Comparison of ENCODE assay signal across 1 cellular context in the genomic region with DNA sequence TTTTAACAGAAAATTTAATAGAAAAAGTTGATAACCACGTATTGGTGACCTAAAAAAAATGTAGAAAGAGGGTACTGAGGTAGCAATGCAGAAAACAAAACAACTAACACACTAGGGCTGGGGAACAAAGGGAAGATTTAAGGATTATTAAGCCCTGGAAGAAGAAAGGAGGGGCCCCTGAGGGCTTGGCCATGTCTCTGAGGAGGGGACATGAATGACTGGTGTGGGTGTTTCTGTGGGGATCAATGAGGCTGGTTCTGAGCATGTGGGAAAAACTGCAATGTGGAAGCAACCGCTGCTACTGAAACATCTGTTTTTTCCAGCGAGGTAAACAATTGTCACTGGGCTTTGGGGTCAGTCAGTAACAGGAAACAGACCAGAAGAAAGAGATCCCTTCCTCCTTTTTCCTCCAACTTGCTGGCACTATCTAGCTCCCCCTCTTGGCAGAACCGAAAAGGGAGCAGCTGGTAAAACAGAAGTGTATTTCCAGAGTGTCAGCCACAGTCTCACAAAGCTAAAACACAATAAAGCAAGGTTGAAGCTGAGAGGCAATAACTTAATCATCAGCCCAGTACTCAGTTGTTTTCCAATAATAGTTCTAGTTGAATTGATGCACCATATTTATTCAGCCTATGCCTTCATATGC.
A peak's percentile ranks its signal among the peaks of the same experiment; 100 is the strongest.
TF ChIP-seq lines count a peak whose summit lies in the region.

No MANE protein-coding gene starts in this region.

TF ChIP-seq in K562, 482 proteins besides CTCF, POLR2A, EP300 and RAD21:
- no peak for TF ChIP-seq MYNN (IDR thresholded peaks at IDR 0.05)
- no peak for TF ChIP-seq MYNN (CRISPR knock-in tag; IDR thresholded peaks at IDR 0.05)
- TF ChIP-seq, protein P1, sequence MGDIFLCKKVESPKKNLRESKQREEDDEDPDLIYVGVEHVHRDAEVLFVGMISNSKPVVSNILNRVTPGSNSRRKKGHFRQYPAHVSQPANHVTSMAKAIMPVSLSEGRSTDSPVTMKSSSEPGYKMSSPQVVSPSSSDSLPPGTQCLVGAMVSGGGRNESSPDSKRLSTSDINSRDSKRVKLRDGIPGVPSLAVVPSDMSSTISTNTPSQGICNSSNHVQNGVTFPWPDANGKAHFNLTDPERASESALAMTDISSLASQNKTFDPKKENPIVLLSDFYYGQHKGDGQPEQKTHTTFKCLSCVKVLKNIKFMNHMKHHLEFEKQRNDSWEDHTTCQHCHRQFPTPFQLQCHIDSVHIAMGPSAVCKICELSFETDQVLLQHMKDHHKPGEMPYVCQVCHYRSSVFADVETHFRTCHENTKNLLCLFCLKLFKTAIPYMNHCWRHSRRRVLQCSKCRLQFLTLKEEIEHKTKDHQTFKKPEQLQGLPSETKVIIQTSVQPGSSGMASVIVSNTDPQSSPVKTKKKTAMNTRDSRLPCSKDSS (IDR thresholded peaks at IDR 0.05; ENCODE audit: low read depth, partially characterized antibody): no peak
- TF ChIP-seq, protein P2, sequence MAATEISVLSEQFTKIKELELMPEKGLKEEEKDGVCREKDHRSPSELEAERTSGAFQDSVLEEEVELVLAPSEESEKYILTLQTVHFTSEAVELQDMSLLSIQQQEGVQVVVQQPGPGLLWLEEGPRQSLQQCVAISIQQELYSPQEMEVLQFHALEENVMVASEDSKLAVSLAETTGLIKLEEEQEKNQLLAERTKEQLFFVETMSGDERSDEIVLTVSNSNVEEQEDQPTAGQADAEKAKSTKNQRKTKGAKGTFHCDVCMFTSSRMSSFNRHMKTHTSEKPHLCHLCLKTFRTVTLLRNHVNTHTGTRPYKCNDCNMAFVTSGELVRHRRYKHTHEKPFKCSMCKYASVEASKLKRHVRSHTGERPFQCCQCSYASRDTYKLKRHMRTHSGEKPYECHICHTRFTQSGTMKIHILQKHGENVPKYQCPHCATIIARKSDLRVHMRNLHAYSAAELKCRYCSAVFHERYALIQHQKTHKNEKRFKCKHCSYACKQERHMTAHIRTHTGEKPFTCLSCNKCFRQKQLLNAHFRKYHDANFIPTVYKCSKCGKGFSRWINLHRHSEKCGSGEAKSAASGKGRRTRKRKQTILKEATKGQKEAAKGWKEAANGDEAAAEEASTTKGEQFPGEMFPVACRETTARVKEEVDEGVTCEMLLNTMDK (IDR thresholded peaks at IDR 0.05; ENCODE audit: borderline replicate concordance, insufficient read depth, low read depth, low read length, poor library complexity, severe bottlenecking): peak; percentile 45
- TF ChIP-seq, protein P3, sequence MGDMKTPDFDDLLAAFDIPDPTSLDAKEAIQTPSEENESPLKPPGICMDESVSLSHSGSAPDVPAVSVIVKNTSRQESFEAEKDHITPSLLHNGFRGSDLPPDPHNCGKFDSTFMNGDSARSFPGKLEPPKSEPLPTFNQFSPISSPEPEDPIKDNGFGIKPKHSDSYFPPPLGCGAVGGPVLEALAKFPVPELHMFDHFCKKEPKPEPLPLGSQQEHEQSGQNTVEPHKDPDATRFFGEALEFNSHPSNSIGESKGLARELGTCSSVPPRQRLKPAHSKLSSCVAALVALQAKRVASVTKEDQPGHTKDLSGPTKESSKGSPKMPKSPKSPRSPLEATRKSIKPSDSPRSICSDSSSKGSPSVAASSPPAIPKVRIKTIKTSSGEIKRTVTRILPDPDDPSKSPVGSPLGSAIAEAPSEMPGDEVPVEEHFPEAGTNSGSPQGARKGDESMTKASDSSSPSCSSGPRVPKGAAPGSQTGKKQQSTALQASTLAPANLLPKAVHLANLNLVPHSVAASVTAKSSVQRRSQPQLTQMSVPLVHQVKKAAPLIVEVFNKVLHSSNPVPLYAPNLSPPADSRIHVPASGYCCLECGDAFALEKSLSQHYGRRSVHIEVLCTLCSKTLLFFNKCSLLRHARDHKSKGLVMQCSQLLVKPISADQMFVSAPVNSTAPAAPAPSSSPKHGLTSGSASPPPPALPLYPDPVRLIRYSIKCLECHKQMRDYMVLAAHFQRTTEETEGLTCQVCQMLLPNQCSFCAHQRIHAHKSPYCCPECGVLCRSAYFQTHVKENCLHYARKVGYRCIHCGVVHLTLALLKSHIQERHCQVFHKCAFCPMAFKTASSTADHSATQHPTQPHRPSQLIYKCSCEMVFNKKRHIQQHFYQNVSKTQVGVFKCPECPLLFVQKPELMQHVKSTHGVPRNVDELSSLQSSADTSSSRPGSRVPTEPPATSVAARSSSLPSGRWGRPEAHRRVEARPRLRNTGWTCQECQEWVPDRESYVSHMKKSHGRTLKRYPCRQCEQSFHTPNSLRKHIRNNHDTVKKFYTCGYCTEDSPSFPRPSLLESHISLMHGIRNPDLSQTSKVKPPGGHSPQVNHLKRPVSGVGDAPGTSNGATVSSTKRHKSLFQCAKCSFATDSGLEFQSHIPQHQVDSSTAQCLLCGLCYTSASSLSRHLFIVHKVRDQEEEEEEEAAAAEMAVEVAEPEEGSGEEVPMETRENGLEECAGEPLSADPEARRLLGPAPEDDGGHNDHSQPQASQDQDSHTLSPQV (IDR thresholded peaks at IDR 0.05): no peak
